8 cellular contexts compared by ENCODE assay signal in the genomic region with DNA sequence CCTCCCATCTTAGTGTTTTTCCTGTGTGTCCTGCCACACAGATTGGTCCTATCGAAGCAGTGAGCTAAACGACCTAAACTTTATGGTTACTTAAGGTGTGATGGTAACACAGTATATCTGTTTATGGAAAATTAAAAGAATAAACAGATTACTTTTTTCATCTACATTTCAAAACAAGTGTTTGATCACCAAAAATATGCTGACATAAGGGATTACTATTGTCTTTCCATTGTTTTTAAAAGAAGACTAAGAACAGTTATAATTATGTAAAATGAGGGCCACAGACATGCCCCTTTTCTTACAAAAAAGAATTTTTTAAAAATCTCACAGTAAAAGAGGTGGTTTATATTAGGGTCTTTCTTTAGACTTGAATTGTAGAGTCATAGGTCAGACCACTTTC.
"Had no signal": no experiment of that assay in that cellular context is flagged by ENCODE, and none has a peak within 500 bp of the region (broad histone marks: within the 10 kb centered on the region; RNA-seq: fewer than 3 reads in every experiment).

No MANE protein-coding gene starts in this region.

- FAIRE-seq: H54, HTR-8/SVneo had no signal

- H3K27ac Mint-ChIP-seq: H9 had no signal

- H2AFZ ChIP-seq: GM23248 had no signal

- H3K9ac ChIP-seq: GM23248, KMS-11 had no signal

- H3K27ac ChIP-seq: GM23248, KMS-11 had no signal

- DNase-seq: GM23248, GOT3, H9, HCEC 1CT, KBM-7 had no signal

- H3K4me2 ChIP-seq: KMS-11 had no signal

- H3K4me3 ChIP-seq: GM23248 had no signal

- H3K4me3 Mint-ChIP-seq: H9 had no signal

- H3K9me3 Mint-ChIP-seq: H9 had no signal
